Comparison of ENCODE assay signal across 29 cellular contexts in genomic region chr7:40019558-40019957, GRCh38.
"Had no signal": no experiment of that assay in that cellular context is flagged by ENCODE, and none has a peak within 500 bp of the region (broad histone marks: within the 10 kb centered on the region; RNA-seq: fewer than 3 reads in every experiment).

No MANE protein-coding gene starts in this region.

- ATAC-seq: activated naive CD4-positive, alpha-beta T cell treated with anti-CD3 and anti-CD28 coated beads, Interleukin-2, amount 50 U/mL, for 72 hours; activated T-cell treated with anti-CD3 and anti-CD28 coated beads, Interleukin-2, amount 50 U/mL, for 4 hours; Panc1; T-cell; T-helper 17 cell had no signal

- H3K9me3 ChIP-seq: adrenal gland, MG63, SJSA1, SK-N-SH had no signal

- H3K27me3 ChIP-seq: adrenal gland, MG63, SJSA1 had no signal

- H3K4me1 ChIP-seq: SJSA1 had no signal

- H3K9ac ChIP-seq: KMS-11, SK-N-SH had no signal

- DNase-seq: activated B cell treated with CpG ODN at 0.5 μM for 24 hours; activated CD4-positive, alpha-beta memory T cell treated with anti-CD3 and anti-CD28 coated beads for 36 hours; activated CD4-positive, alpha-beta T cell treated with anti-CD3 and anti-CD28 coated beads for 4 hours; activated CD4-positive, alpha-beta T cell treated with anti-CD3 and anti-CD28 coated beads, Interleukin-2, amount 50 U/mL, for 1 hour; activated CD4-positive, CD25-positive, alpha-beta regulatory T cell treated with anti-CD3 and anti-CD28 coated beads, Interleukin-2, amount 50 U/mL, for 72 hours; activated CD8-positive, alpha-beta memory T cell treated with anti-CD3 and anti-CD28 coated beads, Interleukin-2, amount 50 U/mL, for 4 hours; activated gamma-delta T cell treated with Interleukin-2 at 50 U/mL for 16 hours; activated naive CD4-positive, alpha-beta T cell treated with anti-CD3 and anti-CD28 coated beads for 36 hours; activated T-cell treated with anti-CD3 and anti-CD28 coated beads for 4 hours; activated T-cell treated with anti-CD3 and anti-CD28 coated beads, Interleukin-2, amount 50 U/mL, for 4 hours; adrenal gland; caudate nucleus; MG63; NCI-H1048; NCI-H1105 treated with DMSO at 0.1 percent for 48 hours; NCI-H1436; NCI-H1694; NCI-H2029; NCI-H345; NCI-H524 treated with DMSO at 0.1 percent for 48 hours; SHP77 treated with DMSO at 0.1 percent for 48 hours; SK-N-SH; T-cell; T-helper 17 cell had no signal

- H3K27ac ChIP-seq: adrenal gland, KMS-11, SJSA1, VCaP had no signal

- H3K4me3 ChIP-seq: adrenal gland, MG63, SJSA1 had no signal
